In genomic region chr15:57946491-57947048, GRCh38 we compare ENCODE assay signal across 22 cellular contexts.
DNase-seq lines count a peak whose midpoint lies in the region; ATAC-seq and TF ChIP-seq lines count a peak whose summit lies in the region.
"Had no signal": no experiment of that assay in that cellular context is flagged by ENCODE, and none has a peak within 500 bp of the region (broad histone marks: within the 10 kb centered on the region; RNA-seq: fewer than 3 reads in every experiment).

No MANE protein-coding gene starts in this region.

- no peaks in the 10 kb centered on the region for H3K9me1 ChIP-seq in IMR-90 (ENCODE audit: insufficient read depth, low read length)

- H3K9me3 ChIP-seq in left ventricle myocardium inferior (replicated peaks) = no peaks in the 10 kb centered on the region
- no peaks in the 10 kb centered on the region for H3K9me3 ChIP-seq in IMR-90 (ENCODE audit: control insufficient read depth, insufficient read depth, low read length)
- peaks cover 3% of the 10 kb centered on the region for H3K9me3 ChIP-seq in trophoblast cell (ENCODE audit: insufficient read depth, low read depth, low read length)
- H3K9me3 ChIP-seq in adrenal gland (replicated peaks in 1 of 3) = no peaks in the 10 kb centered on the region
- H3K9me3 ChIP-seq: BE2C; BLaER1 treated with 17β-estradiol and CSF1 and Interleukin-3, amounts not matched to agents 10 nM and 100 nM had no signal

- H3K18ac ChIP-seq in IMR-90 (ENCODE audit: low read depth, low read length) (no peak overlapping the region), trophoblast cell (ENCODE audit: low read length) (no peak overlapping the region)

- H3K4me3 ChIP-seq in left ventricle myocardium inferior (no peak overlapping the region), IMR-90 (ENCODE audit: insufficient read depth, low read depth, low read length) (no peak overlapping the region), trophoblast cell (ENCODE audit: low read depth, low read length) (no peak overlapping the region), adrenal gland (no peak overlapping the region)
- H3K4me3 ChIP-seq: BLaER1 treated with 17β-estradiol and CSF1 and Interleukin-3, amounts not matched to agents 10 nM and 100 nM; GM12878; GM23248 had no signal

- no TSS peak for BruUV-seq in IMR-90 (replicated peaks; lab: Mats Ljungman, UMichigan)

- no peak overlapping the region for H3K9ac ChIP-seq in IMR-90 (ENCODE audit: low read depth, low read length)
- H3K9ac ChIP-seq in trophoblast cell (ENCODE audit: low read length) = no peak overlapping the region
- H3K9ac ChIP-seq: BLaER1 treated with 17β-estradiol and CSF1 and Interleukin-3, amounts not matched to agents 10 nM and 100 nM; GM23248 had no signal

- H3K36me3 ChIP-seq in left ventricle myocardium inferior = no peaks in the 10 kb centered on the region
- no peaks in the 10 kb centered on the region for H3K36me3 ChIP-seq in IMR-90 (ENCODE audit: control insufficient read depth, insufficient read depth, low read length)
- no peaks in the 10 kb centered on the region for H3K36me3 ChIP-seq in trophoblast cell (ENCODE audit: control insufficient read depth in 1 of 2, insufficient read depth in 2 of 2, low read length in 2 of 2)
- H3K36me3 ChIP-seq in adrenal gland (replicated peaks in 1 of 2) = no peaks in the 10 kb centered on the region
- H3K36me3 ChIP-seq: BE2C; BLaER1 treated with 17β-estradiol and CSF1 and Interleukin-3, amounts not matched to agents 10 nM and 100 nM had no signal

- H4K8ac ChIP-seq in IMR-90 (ENCODE audit: low read depth in 2 of 2, low read length in 2 of 2) = no peak overlapping the region
- no peak overlapping the region for H4K8ac ChIP-seq in trophoblast cell (ENCODE audit: low read depth, low read length)

- DNase-seq in left ventricle myocardium inferior (no peak), Right ventricle myocardium inferior (ENCODE audit: missing footprints) (no peak), IMR-90 (no peak), trophoblast cell (no peak), SKM-1 treated with dmso at 0.1 percent for 144 hours (lab: John Stamatoyannopoulos, UW; ENCODE audit: unreplicated experiment) (no peak), adrenal gland (no peak), UCSD-AML1 (lab: John Stamatoyannopoulos, UW; ENCODE audit: unreplicated experiment) (no peak)
- DNase-seq: ACHN; AML-193; BE2C; CD4-positive, alpha-beta T cell; CD8-positive, alpha-beta memory T cell; DMS 273 treated with DMSO at 0.1 percent for 48 hours; DMS79; EL; GDM1; GM23248; H7; HCEC 1CT had no signal

- whole genome bisulfite sequencing in IMR-90 (ENCODE audit: extremely low coverage in 2 of 2, insufficient read length in 1 of 2), 2 experiments = 40 to 100% methylated on average over 1 of the region's 3 CpGs
- WGBS in trophoblast cell (ENCODE audit: extremely low coverage, insufficient coverage, insufficient read length) = 100% methylated on average over 2 of the region's 3 CpGs
- 77 to 89% (median 80%) methylated on average over 3 of the region's 3 CpGs for WGBS in adrenal gland, 4 donors

- H2AK5ac ChIP-seq in IMR-90 (ENCODE audit: low read depth, low read length) (no peak overlapping the region), trophoblast cell (ENCODE audit: low read length) (no peak overlapping the region)

- TF ChIP-seq POLR2A in IMR-90 (IDR thresholded peaks at IDR 0.05; ENCODE audit: low read depth, low read length) (no peak), adrenal gland (IDR thresholded peaks at IDR 0.05) (no peak)

- no peak overlapping the region for H4K5ac ChIP-seq in IMR-90 (ENCODE audit: low read depth, low read length)

- intact Hi-C loops in left ventricle myocardium inferior (cut with micrococcal nuclease) = loop anchor here (10.0 kb wide), 1 partner anchor 52 kb away; no protein-coding TSS in a partner anchor
- intact Hi-C loops in Right ventricle myocardium inferior (cut with DNase I) = no loop called here
- intact Hi-C loops in IMR-90 (cut with micrococcal nuclease) = no loop called here
- intact Hi-C loops in adrenal gland (cut with DNase I) = no loop called here

- no peak overlapping the region for H2BK15ac ChIP-seq in IMR-90 (ENCODE audit: low read depth, low read length)

- H3K4me1 ChIP-seq in left ventricle myocardium inferior (no peaks in the 10 kb centered on the region), IMR-90 (ENCODE audit: control insufficient read depth, insufficient read depth, low read length) (no peaks in the 10 kb centered on the region), trophoblast cell (ENCODE audit: control insufficient read depth in 1 of 2, insufficient read depth in 2 of 2, low read length in 2 of 2) (no peaks in the 10 kb centered on the region), adrenal gland (replicated peaks in 1 of 2) (no peaks in the 10 kb centered on the region)
- H3K4me1 ChIP-seq: BLaER1 treated with 17β-estradiol and CSF1 and Interleukin-3, amounts not matched to agents 10 nM and 100 nM had no signal

- no peak overlapping the region for H3K23ac ChIP-seq in IMR-90 (ENCODE audit: low read depth, low read length)
- peak overlapping the region; percentile 70 for H3K23ac ChIP-seq in trophoblast cell (ENCODE audit: low read length)

- no peak overlapping the region for H2BK120ac ChIP-seq in IMR-90 (ENCODE audit: low read depth, low read length)
- H2BK120ac ChIP-seq in trophoblast cell (ENCODE audit: insufficient read depth, low read length, poor library complexity) = no peak overlapping the region

- CTCF ChIA-PET in IMR-90 (lab: Yijun Ruan, JAX) = no interaction called here

- no peak for ATAC-seq in Right ventricle myocardium inferior
- ATAC-seq in IMR-90 (ENCODE audit: low read depth) = no peak
- ATAC-seq: GM12878 had no signal

- no peak overlapping the region for H4K12ac ChIP-seq in trophoblast cell (ENCODE audit: low read depth, low read length)

- H2AFZ ChIP-seq in IMR-90 (replicated peaks; ENCODE audit: low read length, poor library complexity) = no peak overlapping the region
- H2AFZ ChIP-seq in trophoblast cell (ENCODE audit: insufficient read depth, low read length, poor library complexity) = no peak overlapping the region
- H2AFZ ChIP-seq: GM23248 had no signal

- H3K4ac ChIP-seq in IMR-90 (ENCODE audit: low read depth, low read length) (no peak overlapping the region), trophoblast cell (ENCODE audit: low read depth, low read length) (no peak overlapping the region)

- H2BK5ac ChIP-seq in IMR-90 (ENCODE audit: low read depth, low read length, poor library complexity, severe bottlenecking) (peak overlapping the region; percentile 62), trophoblast cell (ENCODE audit: low read depth, low read length, poor library complexity) (no peak overlapping the region)

- no peaks in the 10 kb centered on the region for H3K79me2 ChIP-seq in trophoblast cell (ENCODE audit: control insufficient read depth, insufficient read depth, low read length, poor library complexity)

- H3K56ac ChIP-seq in IMR-90 (ENCODE audit: extremely low read depth, insufficient read depth, low read length) = no peak overlapping the region

- in situ Hi-C loops in IMR-90 (cut with MboI; ENCODE audit: low sequenced_read_pairs) = no loop called here

- no peaks in the 10 kb centered on the region for H4K20me1 ChIP-seq in IMR-90 (ENCODE audit: insufficient read depth, low read length)
- H4K20me1 ChIP-seq: BLaER1 treated with 17β-estradiol and CSF1 and Interleukin-3, amounts not matched to agents 10 nM and 100 nM had no signal

- no peak for TF ChIP-seq CTCF in left ventricle myocardium inferior (IDR thresholded peaks at IDR 0.05; ENCODE audit: borderline replicate concordance)
- no peak for TF ChIP-seq CTCF in IMR-90 (conservative IDR thresholded peaks at IDR 0.05; ENCODE audit: low read depth, low read length)
- no peak for TF ChIP-seq CTCF in adrenal gland (IDR thresholded peaks at IDR 0.05)

- POLR2A ChIA-PET in IMR-90 (lab: Charles Lee; ENCODE audit: unreplicated experiment) = no interaction called here

- H3K27me3 ChIP-seq in left ventricle myocardium inferior (ENCODE audit: low read depth) (no peaks in the 10 kb centered on the region), IMR-90 (ENCODE audit: control insufficient read depth, insufficient read depth, low read length) (no peaks in the 10 kb centered on the region; the same call in 1 of the 2 replicates), trophoblast cell (ENCODE audit: insufficient read depth, low read length) (no peaks in the 10 kb centered on the region), adrenal gland (no peaks in the 10 kb centered on the region)
- H3K27me3 ChIP-seq: BE2C; BLaER1 treated with 17β-estradiol and CSF1 and Interleukin-3, amounts not matched to agents 10 nM and 100 nM had no signal

- dilution Hi-C loops in IMR-90 (cut with HindIII; ENCODE audit: low sequenced_read_pairs, unreplicated experiment) = no loop called here

- no peak for TF ChIP-seq RAD21 in IMR-90 (IDR thresholded peaks at IDR 0.05; ENCODE audit: low read length)

- H2BK12ac ChIP-seq in trophoblast cell (ENCODE audit: low read length) = no peak overlapping the region

- H4K91ac ChIP-seq in IMR-90 (ENCODE audit: insufficient read depth, low read depth, low read length) (no peak overlapping the region), trophoblast cell (ENCODE audit: low read depth, low read length) (no peak overlapping the region)

- H2BK20ac ChIP-seq in IMR-90 (ENCODE audit: low read depth, low read length) = no peak overlapping the region

- H3K27ac ChIP-seq in left ventricle myocardium inferior (replicated peaks) = peak overlapping the region; percentile 21
- no peak overlapping the region for H3K27ac ChIP-seq in IMR-90 (ENCODE audit: insufficient read depth, low read length)
- no peak overlapping the region for H3K27ac ChIP-seq in trophoblast cell (ENCODE audit: low read depth, low read length)
- no peak overlapping the region for H3K27ac ChIP-seq in adrenal gland
- H3K27ac ChIP-seq: 22Rv1; BLaER1 treated with 17β-estradiol and CSF1 and Interleukin-3, amounts not matched to agents 10 nM and 100 nM; GM23248 had no signal

- no peak overlapping the region for H3K14ac ChIP-seq in IMR-90 (replicated peaks; ENCODE audit: low read depth, low read length)
- no peak overlapping the region for H3K14ac ChIP-seq in trophoblast cell (ENCODE audit: low read length)

- H3K79me1 ChIP-seq in IMR-90 (ENCODE audit: low read depth in 1 of 2, low read length in 2 of 2) (no peaks in the 10 kb centered on the region), trophoblast cell (ENCODE audit: low read length) (no peaks in the 10 kb centered on the region)

- H3K4me2 ChIP-seq in IMR-90 (ENCODE audit: low read depth, low read length) = no peak overlapping the region
- no peak overlapping the region for H3K4me2 ChIP-seq in trophoblast cell (ENCODE audit: low read length)
- H3K4me2 ChIP-seq: BLaER1 treated with 17β-estradiol and CSF1 and Interleukin-3, amounts not matched to agents 10 nM and 100 nM had no signal

- no peak overlapping the region for H2AK9ac ChIP-seq in IMR-90 (replicated peaks; ENCODE audit: low read depth, low read length, poor library complexity)

TF ChIP-seq in IMR-90, 13 proteins besides CTCF, POLR2A, EP300 and RAD21:
- TF ChIP-seq RCOR1 (IDR thresholded peaks at IDR 0.05; ENCODE audit: insufficient replicate concordance, low read length) = no peak
- peak; percentile 51 for TF ChIP-seq MAFK (IDR thresholded peaks at IDR 0.05; ENCODE audit: low read depth, low read length)
TF ChIP-seq in IMR-90: peak in this region for 1.
